In genomic region chr1:101451888-101452287, GRCh38 we compare ENCODE assay signal across 14 cellular contexts.
DNase-seq lines count a peak whose midpoint lies in the region; ATAC-seq, FAIRE-seq and TF ChIP-seq lines count a peak whose summit lies in the region.
"Had no signal": no experiment of that assay in that cellular context is flagged by ENCODE, and none has a peak within 500 bp of the region (broad histone marks: within the 10 kb centered on the region; RNA-seq: fewer than 3 reads in every experiment).

No MANE protein-coding gene starts in this region.

- 18% methylated on average over 6 of the region's 6 CpGs for WGBS in GM12878 (ENCODE audit: insufficient coverage, insufficient replicate concordance, low lambda C conversion rate, missing lambda C conversion rate)

- intact Hi-C loops in GM12878 (cut with micrococcal nuclease; ENCODE audit: unreplicated experiment) (no loop called here), MCF 10A (cut with micrococcal nuclease) (no loop called here)

- POLR2A ChIA-PET in GM12878 (lab: Charles Lee) = no interaction called here
- POLR2A ChIA-PET in MCF 10A (lab: Yijun Ruan, JAX) = interaction anchor here (0.6 kb wide), 1 partner anchor 45 kb away, joined by 3 read pairs; no protein-coding TSS in a partner anchor

- no peaks in the 10 kb centered on the region for H3K36me3 Mint-ChIP-seq in MCF 10A (ENCODE audit: insufficient read depth, unreplicated experiment)

- no peak overlapping the region for H3K4me3 ChIP-seq in GM12878

- peaks cover 44% of the 10 kb centered on the region for H3K4me1 ChIP-seq in GM12878 (ENCODE audit: control insufficient read depth, insufficient read depth, low read length)

- no peaks in the 10 kb centered on the region for H4K20me1 ChIP-seq in GM12878 (ENCODE audit: control insufficient read depth, insufficient read depth)

- BruUV-seq in GM12878 (replicated peaks; lab: Mats Ljungman, UMichigan) = no TSS peak
- BruUV-seq in MCF 10A (replicated peaks; lab: Mats Ljungman, UMichigan) = no TSS peak

- in situ Hi-C loops in GM12878 (cut with MboI) = no loop called here

- H3K27me3 Mint-ChIP-seq in MCF 10A (ENCODE audit: insufficient read depth, unreplicated experiment) = peaks cover 26% of the 10 kb centered on the region
- H3K27me3 Mint-ChIP-seq: dendritic cell treated with granulocyte-macrophage colony-stimulating factor and Interleukin-4, amounts not matched to agents 40 ng/mL and 50 ng/mL, for 4 days had no signal

- no peak for FAIRE-seq in GM12878 (lab: Jason Lieb, UNC)
- FAIRE-seq: H1 had no signal

- peaks cover 12% of the 10 kb centered on the region; the same call in 2 of the 3 replicates for H3K9me3 ChIP-seq in GM12878 (replicated peaks; ENCODE audit: control insufficient read depth, insufficient read depth, low read length)

- H3K4me2 ChIP-seq in GM12878 (ENCODE audit: control insufficient read depth, insufficient read depth) = no peak overlapping the region

- no peaks in the 10 kb centered on the region for H3K27me3 ChIP-seq in GM12878 (replicated peaks in 1 of 2; ENCODE audit: control insufficient read depth in 2 of 2, insufficient read depth in 2 of 2, low read length in 1 of 2)

- H3K4me1 Mint-ChIP-seq in MCF 10A (ENCODE audit: insufficient read depth, unreplicated experiment) = no peaks in the 10 kb centered on the region

- no peak for TF ChIP-seq CTCF in GM12878 (IDR thresholded peaks at IDR 0.05 in 2 of 3, conservative IDR thresholded peaks at IDR 0.05 in 1 of 3; ENCODE audit: control insufficient read depth in 2 of 3, extremely low read depth in 1 of 3, insufficient read depth in 1 of 3, low read depth in 3 of 3, low read length in 3 of 3)
- TF ChIP-seq CTCF in GM20000 (IDR thresholded peaks at IDR 0.05; ENCODE audit: extremely low read depth, missing control alignments) = no peak
- no peak for TF ChIP-seq CTCF in MCF 10A (IDR thresholded peaks at IDR 0.05; ENCODE audit: unreplicated experiment)

- TF ChIP-seq POLR2A in GM12878 (IDR thresholded peaks at IDR 0.05; ENCODE audit: low read depth, low read length) = no peak

- TF ChIP-seq EP300 in GM12878 (IDR thresholded peaks at IDR 0.05; ENCODE audit: borderline replicate concordance in 1 of 2, control insufficient read depth in 1 of 2, low read depth in 2 of 2, low read length in 2 of 2) = no peak

- DNase-seq in GM12878 (ENCODE audit: low read depth, low spot score) (no peak), GM20000 (ENCODE audit: low spot score) (no peak), MCF 10A (ENCODE audit: unreplicated experiment) (no peak), cerebellar cortex (ENCODE audit: low spot score) (no peak)
- DNase-seq: NCI-H774 had no signal

- CTCF ChIA-PET in GM12878 (lab: Yijun Ruan, JAX) (interaction anchor here (1.1 to 4.7 kb wide), 4 partner anchors 12 to 162 kb away, joined by 3 to 31 read pairs (median 5); no protein-coding TSS in a partner anchor), MCF 10A (lab: Yijun Ruan, JAX) (interaction anchor here (0.9 kb wide), 1 partner anchor 11 kb away, joined by 3 read pairs; no protein-coding TSS in a partner anchor)

- SMC1A ChIA-PET in GM12878 (lab: Charles Lee; ENCODE audit: uncharacterized antibody, unreplicated experiment) = interaction anchor here (0.7 to 4.4 kb wide), 5 partner anchors 8 to 40 kb away, joined by 3 to 22 read pairs (median 3); no protein-coding TSS in a partner anchor

- H3K36me3 ChIP-seq in GM12878 (ENCODE audit: control insufficient read depth in 2 of 2, insufficient read depth in 2 of 2, low read length in 1 of 2) = no peaks in the 10 kb centered on the region

- H3K27ac ChIP-seq in GM12878 (ENCODE audit: control insufficient read depth, insufficient read depth) = peak overlapping the region; percentile 77

- RAD21 ChIA-PET in GM12878 (lab: Charles Lee; ENCODE audit: unreplicated experiment) = interaction anchor here (1.1 kb wide), 1 partner anchor 42 kb away, joined by 3 read pairs; no protein-coding TSS in a partner anchor

- H3K79me2 ChIP-seq in GM12878 (ENCODE audit: control insufficient read depth, insufficient read depth, low read length) = no peaks in the 10 kb centered on the region

- TF ChIP-seq RAD21 in GM12878 (IDR thresholded peaks at IDR 0.05; ENCODE audit: insufficient read depth, low read depth, low read length) = no peak

- no peaks in the 10 kb centered on the region for H3K9me3 Mint-ChIP-seq in MCF 10A (ENCODE audit: unreplicated experiment)
- H3K9me3 Mint-ChIP-seq: dendritic cell treated with granulocyte-macrophage colony-stimulating factor and Interleukin-4, amounts not matched to agents 40 ng/mL and 50 ng/mL, for 4 days; memory B cell; T-helper 1 cell treated with Interleukin-12 subunit alpha and Interleukin-12 subunit beta and Interleukin-4 antibody, amounts not matched to agents 30 μg/mL and 1 μg/mL, for 36 hours had no signal

- H3K27ac Mint-ChIP-seq in MCF 10A (ENCODE audit: low read depth, unreplicated experiment) = no peak overlapping the region
- H3K27ac Mint-ChIP-seq: activated T-helper 2 cell treated with anti-CD3 and anti-CD28 coated beads, Interferon-gamma antibody, Interleukin-2, Interleukin-4, amounts not matched to agents 10 μg/mL and 5 μg/mL and 100 μg/mL, durations not matched to agents 14 hours and 24 hours and 36 hours; dendritic cell treated with granulocyte-macrophage colony-stimulating factor and Interleukin-4, amounts not matched to agents 40 ng/mL and 50 ng/mL, for 4 days; memory B cell; T-helper 1 cell treated with Interleukin-12 subunit alpha and Interleukin-12 subunit beta and Interleukin-4 antibody, amounts not matched to agents 30 μg/mL and 1 μg/mL, for 36 hours had no signal

- H3K4me3 Mint-ChIP-seq in MCF 10A (ENCODE audit: unreplicated experiment) = no peak overlapping the region
- H3K4me3 Mint-ChIP-seq: dendritic cell treated with granulocyte-macrophage colony-stimulating factor and Interleukin-4, amounts not matched to agents 40 ng/mL and 50 ng/mL, for 4 days; memory B cell; T-helper 1 cell treated with Interleukin-12 subunit alpha and Interleukin-12 subunit beta and Interleukin-4 antibody, amounts not matched to agents 30 μg/mL and 1 μg/mL, for 36 hours had no signal

- peak overlapping the region; percentile 25; the same call in 1 of the 2 replicates for H2AFZ ChIP-seq in GM12878 (ENCODE audit: control insufficient read depth, low read depth, low read length)

- H3K9ac ChIP-seq in GM12878 (ENCODE audit: control insufficient read depth, insufficient read depth, low read length) = no peak overlapping the region; the same call in 1 of the 2 replicates

- ATAC-seq in GM18868 (IDR thresholded peaks at IDR 0.05; ENCODE audit: unreplicated experiment) (peak; percentile 66), GM21526 (IDR thresholded peaks at IDR 0.05; ENCODE audit: low FRiP score, unreplicated experiment) (peak; percentile 62), HG03139 (IDR thresholded peaks at IDR 0.05; ENCODE audit: unreplicated experiment) (peak; percentile 45), GM12878 (peak; percentile 78), HG03045 (IDR thresholded peaks at IDR 0.05; ENCODE audit: unreplicated experiment) (no peak)

TF ChIP-seq in GM12878, 131 proteins besides CTCF, POLR2A, EP300 and RAD21 (continues in another document):
- TF ChIP-seq FOXM1 (IDR thresholded peaks at IDR 0.05; ENCODE audit: low read depth, low read length) (peak; percentile 50; the same call in 1 of the 2 replicates), BCL3 (IDR thresholded peaks at IDR 0.05; ENCODE audit: borderline replicate concordance, insufficient read depth, low read depth, low read length, poor library complexity, severe bottlenecking) (peak; percentile 59), CBFB (IDR thresholded peaks at IDR 0.05; ENCODE audit: low read depth) (0 out of 2 replicates have a peak, but pooled peaks have one; percentile 35), MYC (IDR thresholded peaks at IDR 0.05; ENCODE audit: insufficient read depth, insufficient read length, insufficient replicate concordance, low read length, severe bottlenecking) (no peak), PRDM15 (CRISPR knock-in tag; IDR thresholded peaks at IDR 0.05) (peak; percentile 74), MEF2B (IDR thresholded peaks at IDR 0.05; ENCODE audit: partially characterized antibody, poor library complexity, severe bottlenecking) (peak; percentile 26), YY1 (IDR thresholded peaks at IDR 0.05; ENCODE audit: low read depth, low read length) (peak; percentile 80), SPI1 (IDR thresholded peaks at IDR 0.05; ENCODE audit: borderline replicate concordance, insufficient read depth, low read depth, low read length) (no peak)
